In genomic region chr19:48676887-48677286, GRCh38 we compare ENCODE assay signal across 19 cellular contexts. TPM values are rescaled to one million over a fixed set of nuclear protein-coding genes. Genes with fewer than 3 reads are reported as not detected.
DNase-seq lines count a peak whose midpoint lies in the region; ATAC-seq, FAIRE-seq and TF ChIP-seq lines count a peak whose summit lies in the region.
"Had no signal": no experiment of that assay in that cellular context is flagged by ENCODE, and none has a peak within 500 bp of the region (broad histone marks: within the 10 kb centered on the region; RNA-seq: fewer than 3 reads in every experiment).

No MANE protein-coding gene starts in this region.

- H3K9me3 ChIP-seq in K562 (replicated peaks; ENCODE audit: control insufficient read depth, insufficient read depth, low read depth, low read length) (no peaks in the 10 kb centered on the region), hepatocyte (ENCODE audit: low read depth) (no peaks in the 10 kb centered on the region), spleen (no peaks in the 10 kb centered on the region)

- TF ChIP-seq EP300 in K562 (IDR thresholded peaks at IDR 0.05; ENCODE audit: low read length) = no peak

- FAIRE-seq in K562 (lab: Jason Lieb, UNC) = no peak

- H3K79me2 ChIP-seq in K562 (ENCODE audit: control insufficient read depth, insufficient read depth, low read length) (no peaks in the 10 kb centered on the region), hepatocyte (no peaks in the 10 kb centered on the region)

- H2AFZ ChIP-seq in K562 (ENCODE audit: low read depth, low read length) = no peak overlapping the region
- H2AFZ ChIP-seq in hepatocyte = no peak overlapping the region

- no peak for TF ChIP-seq CTCF in K562 (IDR thresholded peaks at IDR 0.05 in 2 of 3, conservative IDR thresholded peaks at IDR 0.05 in 1 of 3; ENCODE audit: insufficient read depth in 2 of 3, low read depth in 1 of 3, low read length in 3 of 3)
- TF ChIP-seq CTCF in hepatocyte (IDR thresholded peaks at IDR 0.05; ENCODE audit: poor library complexity) = no peak
- TF ChIP-seq CTCF in spleen (IDR thresholded peaks at IDR 0.05 in 8 of 11, conservative IDR thresholded peaks at IDR 0.05 in 3 of 11) = no peak

- intact Hi-C loops in K562 (cut with micrococcal nuclease) (no loop called here), spleen (cut with DNase I; ENCODE audit: low total_unique reads) (no loop called here)

- DNase-seq in NCI-H748 (lab: John Stamatoyannopoulos, UW; ENCODE audit: unreplicated experiment) (peak; percentile 73), K562 (ENCODE audit: extremely low read depth in 1 of 4, low spot score in 3 of 4) (no peak), hepatocyte (ENCODE audit: low spot score) (peak; percentile 47), spleen (peak; percentile 18), DMS153 (lab: John Stamatoyannopoulos, UW) (no peak), SKM-1 treated with dmso at 0.1 percent for 144 hours (lab: John Stamatoyannopoulos, UW; ENCODE audit: unreplicated experiment) (no peak), RKO (ENCODE audit: low spot score) (no peak), medulla oblongata (ENCODE audit: extremely low spot score) (no peak)
- DNase-seq: CD8-positive, alpha-beta T cell; GOT3; Karpas-422; NCI-H1105 treated with DMSO at 0.1 percent for 48 hours; NCI-H1930; NCI-H345; NCI-H526 treated with DMSO at 0.1 percent for 48 hours; SHP77 had no signal

- H4K20me1 ChIP-seq in K562 (replicated peaks; ENCODE audit: control insufficient read depth, insufficient read depth, low read length) (no peaks in the 10 kb centered on the region), hepatocyte (ENCODE audit: insufficient read depth, poor library complexity, severe bottlenecking) (no peaks in the 10 kb centered on the region)

- CTCF ChIA-PET in K562 (lab: Yijun Ruan, JAX; ENCODE audit: low intra/inter-chr PET ratio) = no interaction called here

- in situ Hi-C loops in K562 (cut with MboI) = no loop called here

- H3K9me1 ChIP-seq in K562 (ENCODE audit: control insufficient read depth, insufficient read depth, low read length) = no peaks in the 10 kb centered on the region

- POLR2A ChIA-PET in K562 (lab: Yijun Ruan, JAX) = no interaction called here

- H3K27me3 ChIP-seq in K562 (ENCODE audit: control insufficient read depth in 2 of 2, insufficient read depth in 2 of 2, low read length in 2 of 2) (no peaks in the 10 kb centered on the region), hepatocyte (no peaks in the 10 kb centered on the region), spleen (replicated peaks in 1 of 7) (no peaks in the 10 kb centered on the region)

- TF ChIP-seq RAD21 in K562 (CRISPR knock-in tag; conservative IDR thresholded peaks at IDR 0.05 in 1 of 2, IDR thresholded peaks at IDR 0.05 in 1 of 2) = no peak

- ATAC-seq in K562 = no peak
- ATAC-seq: CD8-positive, alpha-beta T cell; Panc1 had no signal

- no peak overlapping the region for H3K4me3 ChIP-seq in K562
- no peak overlapping the region for H3K4me3 ChIP-seq in hepatocyte
- H3K4me3 ChIP-seq in spleen = no peak overlapping the region

- TF ChIP-seq POLR2A in K562 (conservative IDR thresholded peaks at IDR 0.05) (no peak), spleen (IDR thresholded peaks at IDR 0.05) (no peak)

- H3K9ac ChIP-seq in K562 (ENCODE audit: insufficient read depth in 1 of 2, low read depth in 2 of 2, low read length in 2 of 2) = no peak overlapping the region

- H3K4me2 ChIP-seq in K562 (ENCODE audit: insufficient read depth, low read length) (no peak overlapping the region), hepatocyte (no peak overlapping the region)

- H3K36me3 ChIP-seq in K562 (ENCODE audit: control insufficient read depth, insufficient read depth, low read length) (no peaks in the 10 kb centered on the region), hepatocyte (replicated peaks; ENCODE audit: insufficient read depth, low read depth) (no peaks in the 10 kb centered on the region), spleen (no peaks in the 10 kb centered on the region)

- BruUV-seq in K562 (replicated peaks; lab: Mats Ljungman, UMichigan) = no TSS peak

- H3K9me2 ChIP-seq in hepatocyte (replicated peaks; ENCODE audit: insufficient read depth) = no peaks in the 10 kb centered on the region

- peaks cover 23 to 69% of the 10 kb centered on the region in 2 experiments for H3K4me1 ChIP-seq in K562 (replicated peaks in 1 of 2; ENCODE audit: control insufficient read depth in 2 of 2, insufficient read depth in 2 of 2, low read length in 2 of 2)
- H3K4me1 ChIP-seq in hepatocyte (ENCODE audit: insufficient read depth) = peaks cover 10% of the 10 kb centered on the region
- H3K4me1 ChIP-seq in spleen = peaks cover 7 to 19% (median 13%) of the 10 kb centered on the region in 6 donors

- no peak overlapping the region for H3K27ac ChIP-seq in K562 (ENCODE audit: extremely low read depth, low read depth, low read length)
- peak overlapping the region; percentile 62 for H3K27ac ChIP-seq in hepatocyte
- no peak overlapping the region for H3K27ac ChIP-seq in spleen

- WGBS in K562 (ENCODE audit: insufficient coverage, low coverage, missing lambda C conversion rate) = 67% methylated on average over 13 of the region's 13 CpGs
- WGBS in hepatocyte (ENCODE audit: low lambda C conversion rate, missing lambda C conversion rate) = 82% methylated on average over 13 of the region's 13 CpGs
- WGBS in spleen, 5 donors = 85 to 93% (median 88%) methylated on average over 13 of the region's 13 CpGs

RNA-seq across cellular contexts. Expression of gene NTN5, which starts 4.1 kb away (rescaled TPM):
- total RNA-seq in K562 (2011; cell fraction: chromatin; rRNA removed; ENCODE audit: low replicate concordance) = 0.32 TPM in 1 of 2 replicates, not detected in the other
- 0.13 TPM in 1 of 2 replicates, not detected in the other for total RNA-seq in K562 (2011; cell fraction: nucleolus; rRNA removed)
- total RNA-seq in K562 (2011; cell fraction: nucleoplasm; rRNA removed) = 0.31 TPM in 1 of 2 replicates, not detected in the other
- not detected in 2 replicates for total RNA-seq in K562 (2014; rRNA removed)
- total RNA-seq in K562 (2014; rRNA removed; fragmentation: Illumina TruSeq; extraction: Trizol) = not detected in 2 replicates
- not detected in 2 replicates for total RNA-seq in K562 (2015; rRNA removed; fragmentation: Illumina TruSeq; extraction: Trizol)
- not detected in 2 replicates for total RNA-seq in K562 (2021)
- 0.04 TPM in 1 of 2 replicates, not detected in the other for polyA plus RNA-seq in K562 (2011; rRNA removed)
- polyA plus RNA-seq in K562 (2011; cell fraction: cytosol; rRNA removed) = not detected in 2 replicates
- polyA plus RNA-seq in K562 (2011; cell fraction: nucleus; rRNA removed) = 0.09 and 0.21 TPM in 2 replicates
- polyA plus RNA-seq in K562 (2012) = 0.07 and 0.28 TPM in 2 replicates
- not detected in 2 replicates for polyA plus RNA-seq in K562 (2014; fragmentation: Illumina TruSeq; extraction: Trizol)
- not detected for polyA plus RNA-seq in K562 (2014; fragmentation: Nextera tagmentation; extraction: Ambion mirVana)
- polyA plus RNA-seq in K562 (2014; rRNA removed) = 0.07 TPM in 1 of 2 replicates, not detected in the other
- polyA minus RNA-seq in K562 (2011; rRNA and poly(A)+ RNA removed) = not detected in 2 replicates
- not detected in 2 replicates for polyA minus RNA-seq in K562 (2011; cell fraction: cytosol; rRNA and poly(A)+ RNA removed)
- polyA minus RNA-seq in K562 (2011; cell fraction: nucleus; rRNA and poly(A)+ RNA removed) = not detected in 2 replicates
- total RNA-seq in hepatocyte = 0.08 TPM in 1 of 2 replicates, not detected in the other
- polyA plus RNA-seq in hepatocyte = 0.33 and 0.60 TPM in 2 replicates
- total RNA-seq in spleen = 1 to 10 TPM in 3 of 7 donors, under 1 TPM in 3, not detected in 1; 0.30 to 2.1 (median 1.2) TPM
- polyA plus RNA-seq in spleen = 1 to 10 TPM in 1 of 3 donors, under 1 TPM in 2; 0.49 to 1.1 (median 0.51) TPM

RNA-seq across cellular contexts. Expression of gene FUT2, which starts 18.9 kb away (rescaled TPM):
- total RNA-seq in K562 (2011; cell fraction: chromatin; rRNA removed; ENCODE audit: low replicate concordance) = not detected in 2 replicates
- total RNA-seq in K562 (2011; cell fraction: nucleolus; rRNA removed) = not detected in 2 replicates
- not detected in 2 replicates for total RNA-seq in K562 (2011; cell fraction: nucleoplasm; rRNA removed)
- total RNA-seq in K562 (2014; rRNA removed) (not detected in 2 replicates), K562 (2014; rRNA removed; fragmentation: Illumina TruSeq; extraction: Trizol) (not detected in 2 replicates), K562 (2015; rRNA removed; fragmentation: Illumina TruSeq; extraction: Trizol) (not detected in 2 replicates), K562 (2021) (not detected in 2 replicates), hepatocyte (12.4 and 13.4 TPM in 2 replicates), spleen (under 1 TPM in 3 of 7 donors, not detected in 4; 0.17 to 0.65 (median 0.38) TPM)
- polyA plus RNA-seq in K562 (2011; rRNA removed) (not detected in 2 replicates), K562 (2014; fragmentation: Illumina TruSeq; extraction: Trizol) (not detected in 2 replicates), K562 (2014; fragmentation: Nextera tagmentation; extraction: Ambion mirVana) (under 1 TPM; 0.03 to 0.04 TPM), K562 (2014; rRNA removed) (not detected in 2 replicates), hepatocyte (14.4 and 16.9 TPM in 2 replicates), spleen (1 to 10 TPM in 1 of 3 donors, under 1 TPM in 1, not detected in 1; 0.22 to 1.2 TPM)
- polyA plus RNA-seq in K562 (2011; cell fraction: cytosol; rRNA removed) = not detected in 2 replicates
- not detected in 2 replicates for polyA plus RNA-seq in K562 (2011; cell fraction: nucleus; rRNA removed)
- 0.21 and 0.40 TPM in 2 replicates for polyA plus RNA-seq in K562 (2012)
- polyA minus RNA-seq in K562 (2011; rRNA and poly(A)+ RNA removed) = not detected in 2 replicates
- polyA minus RNA-seq in K562 (2011; cell fraction: cytosol; rRNA and poly(A)+ RNA removed) = not detected in 2 replicates
- polyA minus RNA-seq in K562 (2011; cell fraction: nucleus; rRNA and poly(A)+ RNA removed) = not detected in 2 replicates
- total RNA-seq: CD8-positive, alpha-beta T cell had no signal
- polyA plus RNA-seq: AG04450, BJ had no signal

RNA-seq across cellular contexts. Expression of gene CA11, which starts 30.9 kb away (rescaled TPM):
- total RNA-seq in K562 (2011; cell fraction: chromatin; rRNA removed; ENCODE audit: low replicate concordance) = 3.6 and 10.9 TPM in 2 replicates
- total RNA-seq in K562 (2011; cell fraction: nucleolus; rRNA removed) = 3.8 and 4.2 TPM in 2 replicates
- total RNA-seq in K562 (2011; cell fraction: nucleoplasm; rRNA removed) = 4.3 and 8.0 TPM in 2 replicates
- total RNA-seq in K562 (2014; rRNA removed) (19.9 and 37.7 TPM in 2 replicates), K562 (2014; rRNA removed; fragmentation: Illumina TruSeq; extraction: Trizol) (2.4 and 2.9 TPM in 2 replicates), K562 (2015; rRNA removed; fragmentation: Illumina TruSeq; extraction: Trizol) (7.5 and 8.3 TPM in 2 replicates), K562 (2021) (14.8 and 16.2 TPM in 2 replicates), hepatocyte (11.7 and 12.0 TPM in 2 replicates), spleen (10 to 100 TPM in 2 of 7 donors, 1 to 10 TPM in 5; 1.9 to 10.7 (median 4.4) TPM)
- polyA plus RNA-seq in K562 (2011; rRNA removed) (4.1 and 8.1 TPM in 2 replicates), K562 (2014; fragmentation: Illumina TruSeq; extraction: Trizol) (12.7 and 22.5 TPM in 2 replicates), K562 (2014; fragmentation: Nextera tagmentation; extraction: Ambion mirVana) (10 to 100 TPM in 1 of 2 experiments, 1 to 10 TPM in 1; 6.3 to 11.5 TPM), K562 (2014; rRNA removed) (8.2 and 19.3 TPM in 2 replicates), hepatocyte (43.6 and 48.6 TPM in 2 replicates), spleen (10 to 100 TPM in 2 of 3 donors, 1 to 10 TPM in 1; 9.7 to 14.5 (median 10.5) TPM)
- polyA plus RNA-seq in K562 (2011; cell fraction: cytosol; rRNA removed) = 9.2 and 10.8 TPM in 2 replicates
- polyA plus RNA-seq in K562 (2011; cell fraction: nucleus; rRNA removed) = 14.9 and 15.1 TPM in 2 replicates
- polyA plus RNA-seq in K562 (2012) = 23.4 and 24.4 TPM in 2 replicates
- 1.7 and 4.4 TPM in 2 replicates for polyA minus RNA-seq in K562 (2011; rRNA and poly(A)+ RNA removed)
- 4.6 and 5.4 TPM in 2 replicates for polyA minus RNA-seq in K562 (2011; cell fraction: cytosol; rRNA and poly(A)+ RNA removed)
- 1.9 and 2.2 TPM in 2 replicates for polyA minus RNA-seq in K562 (2011; cell fraction: nucleus; rRNA and poly(A)+ RNA removed)

RNA-seq across cellular contexts. Expression of gene DBP, which starts 39.7 kb away (rescaled TPM):
- total RNA-seq in K562 (2011; cell fraction: chromatin; rRNA removed; ENCODE audit: low replicate concordance) = 1.9 and 3.2 TPM in 2 replicates
- 1.8 and 2.2 TPM in 2 replicates for total RNA-seq in K562 (2011; cell fraction: nucleolus; rRNA removed)
- total RNA-seq in K562 (2011; cell fraction: nucleoplasm; rRNA removed) = 2.1 and 3.3 TPM in 2 replicates
- 3.6 and 5.0 TPM in 2 replicates for total RNA-seq in K562 (2014; rRNA removed)
- total RNA-seq in K562 (2014; rRNA removed; fragmentation: Illumina TruSeq; extraction: Trizol) = 0.96 and 1.1 TPM in 2 replicates
- total RNA-seq in K562 (2015; rRNA removed; fragmentation: Illumina TruSeq; extraction: Trizol) = 3.7 and 3.9 TPM in 2 replicates
- 2.6 and 5.5 TPM in 2 replicates for total RNA-seq in K562 (2021)
- 0.45 and 1.1 TPM in 2 replicates for polyA plus RNA-seq in K562 (2011; rRNA removed)
- 1.0 and 1.3 TPM in 2 replicates for polyA plus RNA-seq in K562 (2011; cell fraction: cytosol; rRNA removed)
- polyA plus RNA-seq in K562 (2011; cell fraction: nucleus; rRNA removed) = 1.2 and 1.5 TPM in 2 replicates
- 4.6 and 5.2 TPM in 2 replicates for polyA plus RNA-seq in K562 (2012)
- 1.8 and 2.1 TPM in 2 replicates for polyA plus RNA-seq in K562 (2014; fragmentation: Illumina TruSeq; extraction: Trizol)
- polyA plus RNA-seq in K562 (2014; fragmentation: Nextera tagmentation; extraction: Ambion mirVana) = under 1 TPM; 0.25 to 0.64 TPM
- polyA plus RNA-seq in K562 (2014; rRNA removed) = 1.6 and 3.8 TPM in 2 replicates
- polyA minus RNA-seq in K562 (2011; rRNA and poly(A)+ RNA removed) = 0.49 and 0.99 TPM in 2 replicates
- 0.38 and 1.8 TPM in 2 replicates for polyA minus RNA-seq in K562 (2011; cell fraction: cytosol; rRNA and poly(A)+ RNA removed)
- polyA minus RNA-seq in K562 (2011; cell fraction: nucleus; rRNA and poly(A)+ RNA removed) = 0.67 and 2.7 TPM in 2 replicates
- total RNA-seq in hepatocyte = 3.9 and 5.4 TPM in 2 replicates
- polyA plus RNA-seq in hepatocyte = 11.8 and 20.4 TPM in 2 replicates
- 10 to 100 TPM; 11.4 to 29.5 (median 22.5) TPM for total RNA-seq in spleen
- 10 to 100 TPM; 21.8 to 26.8 (median 24.1) TPM for polyA plus RNA-seq in spleen

RNA-seq across cellular contexts. Expression of gene MAMSTR, which starts 42.6 kb away (rescaled TPM):
- total RNA-seq in K562 (2011; cell fraction: chromatin; rRNA removed; ENCODE audit: low replicate concordance) = 1.8 and 3.4 TPM in 2 replicates
- 2.5 and 3.2 TPM in 2 replicates for total RNA-seq in K562 (2011; cell fraction: nucleolus; rRNA removed)
- 2.4 and 2.7 TPM in 2 replicates for total RNA-seq in K562 (2011; cell fraction: nucleoplasm; rRNA removed)
- total RNA-seq in K562 (2014; rRNA removed) = 0.27 and 0.45 TPM in 2 replicates
- total RNA-seq in K562 (2014; rRNA removed; fragmentation: Illumina TruSeq; extraction: Trizol) = 0.22 and 0.29 TPM in 2 replicates
- total RNA-seq in K562 (2015; rRNA removed; fragmentation: Illumina TruSeq; extraction: Trizol) = 0.49 and 0.51 TPM in 2 replicates
- total RNA-seq in K562 (2021) = 1.00 and 1.3 TPM in 2 replicates
- polyA plus RNA-seq in K562 (2011; rRNA removed) = 0.27 and 0.29 TPM in 2 replicates
- polyA plus RNA-seq in K562 (2011; cell fraction: cytosol; rRNA removed) = 0.37 and 0.70 TPM in 2 replicates
- polyA plus RNA-seq in K562 (2011; cell fraction: nucleus; rRNA removed) = 0.66 and 0.73 TPM in 2 replicates
- 0.50 and 0.64 TPM in 2 replicates for polyA plus RNA-seq in K562 (2012)
- 0.55 and 0.73 TPM in 2 replicates for polyA plus RNA-seq in K562 (2014; fragmentation: Illumina TruSeq; extraction: Trizol)
- under 1 TPM in 1 of 2 experiments, not detected in 1; 0.08 TPM for polyA plus RNA-seq in K562 (2014; fragmentation: Nextera tagmentation; extraction: Ambion mirVana)
- polyA plus RNA-seq in K562 (2014; rRNA removed) = 0.84 and 0.91 TPM in 2 replicates
- 0.35 and 0.51 TPM in 2 replicates for polyA minus RNA-seq in K562 (2011; rRNA and poly(A)+ RNA removed)
- polyA minus RNA-seq in K562 (2011; cell fraction: cytosol; rRNA and poly(A)+ RNA removed) = not detected in 2 replicates
- polyA minus RNA-seq in K562 (2011; cell fraction: nucleus; rRNA and poly(A)+ RNA removed) = 0.67 and 0.78 TPM in 2 replicates
- 2.2 and 2.3 TPM in 2 replicates for total RNA-seq in hepatocyte
- polyA plus RNA-seq in hepatocyte = 5.2 and 7.5 TPM in 2 replicates
- 10 to 100 TPM in 1 of 7 donors, 1 to 10 TPM in 6; 3.1 to 10.3 (median 4.0) TPM for total RNA-seq in spleen
- polyA plus RNA-seq in spleen = 10 to 100 TPM in 1 of 3 donors, 1 to 10 TPM in 1, under 1 TPM in 1; 0.93 to 10.7 (median 3.6) TPM

Comparison
In these comparisons a context has a peak if more than half of its experiments do, and no peak if none do; other contexts are left out.
1. DNase-seq: peak in NCI-H748 (single experiment), hepatocyte (single experiment) and spleen (single experiment); none in K562 (0 of 4), DMS153 (single experiment), SKM-1 treated with dmso at 0.1 percent for 144 hours (single experiment), RKO (single experiment) and medulla oblongata (single experiment).